15 cellular contexts compared by ENCODE assay signal in genomic region chr4:101960431-101960830, GRCh38.
"Had no signal": no experiment of that assay in that cellular context is flagged by ENCODE, and none has a peak within 500 bp of the region (broad histone marks: within the 10 kb centered on the region; RNA-seq: fewer than 3 reads in every experiment).

No MANE protein-coding gene starts in this region.

- H3K4me1 Mint-ChIP-seq: activated naive CD8-positive, alpha-beta T cell treated with anti-CD3 and anti-CD28 coated beads for 36 hours; T-helper 17 cell had no signal

- H3K27ac ChIP-seq: colonic mucosa, parathyroid adenoma, suprapubic skin had no signal

- H2AFZ ChIP-seq: parathyroid adenoma had no signal

- DNase-seq: activated CD4-positive, alpha-beta T cell treated with anti-CD3 and anti-CD28 coated beads, Interleukin-2, amount 50 U/mL, for 1 hour; activated naive CD8-positive, alpha-beta T cell treated with anti-CD3 and anti-CD28 coated beads for 36 hours; amygdala; central memory CD4-positive, alpha-beta T cell; colonic mucosa; naive B cell; stimulated activated naive CD4-positive, alpha-beta T cell treated with Interleukin-2 at 50 U/mL for 16 hours; T-helper 17 cell had no signal

- H3K27me3 Mint-ChIP-seq: activated naive CD8-positive, alpha-beta T cell treated with anti-CD3 and anti-CD28 coated beads for 36 hours; brain; naive B cell; type B pancreatic cell had no signal

- H3K27me3 ChIP-seq: colonic mucosa, suprapubic skin had no signal

- H3K36me3 Mint-ChIP-seq: activated naive CD8-positive, alpha-beta T cell treated with anti-CD3 and anti-CD28 coated beads for 36 hours; brain; type B pancreatic cell had no signal

- H3K4me3 Mint-ChIP-seq: activated naive CD8-positive, alpha-beta T cell treated with anti-CD3 and anti-CD28 coated beads for 36 hours; activated T-helper 1 cell treated with anti-CD3 and anti-CD28 coated beads, Interleukin-12 subunit alpha, Interleukin-12 subunit beta, Interleukin-2, Interleukin-4 antibody, amounts not matched to agents 30 ng/mL and 10 ng/mL and 1 ng/mL, durations not matched to agents 14 hours and 24 hours and 36 hours; brain; naive B cell; T-helper 17 cell; type B pancreatic cell had no signal

- H3K79me2 ChIP-seq: parathyroid adenoma had no signal

- H3K27ac Mint-ChIP-seq: activated naive CD8-positive, alpha-beta T cell treated with anti-CD3 and anti-CD28 coated beads for 36 hours; activated T-helper 1 cell treated with anti-CD3 and anti-CD28 coated beads, Interleukin-12 subunit alpha, Interleukin-12 subunit beta, Interleukin-2, Interleukin-4 antibody, amounts not matched to agents 30 ng/mL and 10 ng/mL and 1 ng/mL, durations not matched to agents 14 hours and 24 hours and 36 hours; brain; T-helper 17 cell; type B pancreatic cell had no signal

- H3K4me1 ChIP-seq: colonic mucosa, parathyroid adenoma, suprapubic skin had no signal

- H3K9me3 Mint-ChIP-seq: activated naive CD8-positive, alpha-beta T cell treated with anti-CD3 and anti-CD28 coated beads for 36 hours; activated T-helper 1 cell treated with anti-CD3 and anti-CD28 coated beads, Interleukin-12 subunit alpha, Interleukin-12 subunit beta, Interleukin-2, Interleukin-4 antibody, amounts not matched to agents 30 ng/mL and 10 ng/mL and 1 ng/mL, durations not matched to agents 14 hours and 24 hours and 36 hours; brain; type B pancreatic cell had no signal

- H3K9ac ChIP-seq: parathyroid adenoma had no signal

- ATAC-seq: esophagus mucosa, left lobe of liver, T-helper 17 cell had no signal

- H3K4me3 ChIP-seq: colonic mucosa, suprapubic skin had no signal
